In the genomic region with DNA sequence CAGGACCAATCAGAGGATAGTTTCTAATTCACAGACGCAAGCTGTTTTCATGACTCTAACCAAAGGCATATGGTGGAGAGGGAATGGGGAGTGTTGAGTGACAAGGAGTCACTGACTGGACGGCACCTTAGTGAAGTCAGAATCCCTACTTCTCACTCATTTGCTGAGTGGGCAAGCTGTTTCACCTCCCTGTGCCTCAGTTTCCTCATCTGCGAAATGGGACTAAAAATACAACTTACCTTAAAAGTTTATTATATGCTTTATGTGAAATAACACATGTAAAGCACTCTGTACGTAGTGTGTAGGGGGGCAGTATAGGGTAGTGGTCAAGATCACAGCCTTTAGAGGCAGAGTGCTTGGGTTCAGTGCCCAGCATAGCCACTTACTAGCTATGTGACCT, we compare ENCODE assay signal across 2 cellular contexts.
A peak's percentile ranks its signal among the peaks of the same experiment; 100 is the strongest.
TF ChIP-seq lines count a peak whose summit lies in the region.

No MANE protein-coding gene starts in this region.

TF ChIP-seq in HepG2, 621 proteins besides CTCF, POLR2A, EP300 and RAD21:
- no peak for TF ChIP-seq KMT2B (CRISPR knock-in tag; IDR thresholded peaks at IDR 0.05)
- TF ChIP-seq ZNF629 (CRISPR knock-in tag; conservative IDR thresholded peaks at IDR 0.05): peak; percentile 55
TF ChIP-seq in HepG2: peak in this region for 1.

TF ChIP-seq in GM12878, 131 proteins besides CTCF, POLR2A, EP300 and RAD21 (continued from another document):
- no peak for TF ChIP-seq CREM (IDR thresholded peaks at IDR 0.05; ENCODE audit: low read depth)
- no peak for TF ChIP-seq FOS (IDR thresholded peaks at IDR 0.05; ENCODE audit: borderline replicate concordance, extremely low read depth, insufficient read length)
- TF ChIP-seq, protein P1, sequence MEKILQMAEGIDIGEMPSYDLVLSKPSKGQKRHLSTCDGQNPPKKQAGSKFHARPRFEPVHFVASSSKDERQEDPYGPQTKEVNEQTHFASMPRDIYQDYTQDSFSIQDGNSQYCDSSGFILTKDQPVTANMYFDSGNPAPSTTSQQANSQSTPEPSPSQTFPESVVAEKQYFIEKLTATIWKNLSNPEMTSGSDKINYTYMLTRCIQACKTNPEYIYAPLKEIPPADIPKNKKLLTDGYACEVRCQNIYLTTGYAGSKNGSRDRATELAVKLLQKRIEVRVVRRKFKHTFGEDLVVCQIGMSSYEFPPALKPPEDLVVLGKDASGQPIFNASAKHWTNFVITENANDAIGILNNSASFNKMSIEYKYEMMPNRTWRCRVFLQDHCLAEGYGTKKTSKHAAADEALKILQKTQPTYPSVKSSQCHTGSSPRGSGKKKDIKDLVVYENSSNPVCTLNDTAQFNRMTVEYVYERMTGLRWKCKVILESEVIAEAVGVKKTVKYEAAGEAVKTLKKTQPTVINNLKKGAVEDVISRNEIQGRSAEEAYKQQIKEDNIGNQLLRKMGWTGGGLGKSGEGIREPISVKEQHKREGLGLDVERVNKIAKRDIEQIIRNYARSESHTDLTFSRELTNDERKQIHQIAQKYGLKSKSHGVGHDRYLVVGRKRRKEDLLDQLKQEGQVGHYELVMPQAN (conservative IDR thresholded peaks at IDR 0.05): no peak
- no peak for TF ChIP-seq ZNF217 (IDR thresholded peaks at IDR 0.05)
- TF ChIP-seq MTA2 (IDR thresholded peaks at IDR 0.05; ENCODE audit: low read depth): no peak
- no peak for TF ChIP-seq EGR1 (IDR thresholded peaks at IDR 0.05; ENCODE audit: borderline replicate concordance in 1 of 2, low read depth in 2 of 2, low read length in 2 of 2)
- TF ChIP-seq NRF1 (conservative IDR thresholded peaks at IDR 0.05; ENCODE audit: low read depth, low read length): no peak
- TF ChIP-seq, protein P2, sequence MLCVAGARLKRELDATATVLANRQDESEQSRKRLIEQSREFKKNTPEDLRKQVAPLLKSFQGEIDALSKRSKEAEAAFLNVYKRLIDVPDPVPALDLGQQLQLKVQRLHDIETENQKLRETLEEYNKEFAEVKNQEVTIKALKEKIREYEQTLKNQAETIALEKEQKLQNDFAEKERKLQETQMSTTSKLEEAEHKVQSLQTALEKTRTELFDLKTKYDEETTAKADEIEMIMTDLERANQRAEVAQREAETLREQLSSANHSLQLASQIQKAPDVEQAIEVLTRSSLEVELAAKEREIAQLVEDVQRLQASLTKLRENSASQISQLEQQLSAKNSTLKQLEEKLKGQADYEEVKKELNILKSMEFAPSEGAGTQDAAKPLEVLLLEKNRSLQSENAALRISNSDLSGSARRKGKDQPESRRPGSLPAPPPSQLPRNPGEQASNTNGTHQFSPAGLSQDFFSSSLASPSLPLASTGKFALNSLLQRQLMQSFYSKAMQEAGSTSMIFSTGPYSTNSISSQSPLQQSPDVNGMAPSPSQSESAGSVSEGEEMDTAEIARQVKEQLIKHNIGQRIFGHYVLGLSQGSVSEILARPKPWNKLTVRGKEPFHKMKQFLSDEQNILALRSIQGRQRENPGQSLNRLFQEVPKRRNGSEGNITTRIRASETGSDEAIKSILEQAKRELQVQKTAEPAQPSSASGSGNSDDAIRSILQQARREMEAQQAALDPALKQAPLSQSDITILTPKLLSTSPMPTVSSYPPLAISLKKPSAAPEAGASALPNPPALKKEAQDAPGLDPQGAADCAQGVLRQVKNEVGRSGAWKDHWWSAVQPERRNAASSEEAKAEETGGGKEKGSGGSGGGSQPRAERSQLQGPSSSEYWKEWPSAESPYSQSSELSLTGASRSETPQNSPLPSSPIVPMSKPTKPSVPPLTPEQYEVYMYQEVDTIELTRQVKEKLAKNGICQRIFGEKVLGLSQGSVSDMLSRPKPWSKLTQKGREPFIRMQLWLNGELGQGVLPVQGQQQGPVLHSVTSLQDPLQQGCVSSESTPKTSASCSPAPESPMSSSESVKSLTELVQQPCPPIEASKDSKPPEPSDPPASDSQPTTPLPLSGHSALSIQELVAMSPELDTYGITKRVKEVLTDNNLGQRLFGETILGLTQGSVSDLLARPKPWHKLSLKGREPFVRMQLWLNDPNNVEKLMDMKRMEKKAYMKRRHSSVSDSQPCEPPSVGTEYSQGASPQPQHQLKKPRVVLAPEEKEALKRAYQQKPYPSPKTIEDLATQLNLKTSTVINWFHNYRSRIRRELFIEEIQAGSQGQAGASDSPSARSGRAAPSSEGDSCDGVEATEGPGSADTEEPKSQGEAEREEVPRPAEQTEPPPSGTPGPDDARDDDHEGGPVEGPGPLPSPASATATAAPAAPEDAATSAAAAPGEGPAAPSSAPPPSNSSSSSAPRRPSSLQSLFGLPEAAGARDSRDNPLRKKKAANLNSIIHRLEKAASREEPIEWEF (IDR thresholded peaks at IDR 0.05; ENCODE audit: insufficient replicate concordance, low read depth, low read length): no peak
